Comparison of ENCODE assay signal across 1 cellular context in the genomic region with DNA sequence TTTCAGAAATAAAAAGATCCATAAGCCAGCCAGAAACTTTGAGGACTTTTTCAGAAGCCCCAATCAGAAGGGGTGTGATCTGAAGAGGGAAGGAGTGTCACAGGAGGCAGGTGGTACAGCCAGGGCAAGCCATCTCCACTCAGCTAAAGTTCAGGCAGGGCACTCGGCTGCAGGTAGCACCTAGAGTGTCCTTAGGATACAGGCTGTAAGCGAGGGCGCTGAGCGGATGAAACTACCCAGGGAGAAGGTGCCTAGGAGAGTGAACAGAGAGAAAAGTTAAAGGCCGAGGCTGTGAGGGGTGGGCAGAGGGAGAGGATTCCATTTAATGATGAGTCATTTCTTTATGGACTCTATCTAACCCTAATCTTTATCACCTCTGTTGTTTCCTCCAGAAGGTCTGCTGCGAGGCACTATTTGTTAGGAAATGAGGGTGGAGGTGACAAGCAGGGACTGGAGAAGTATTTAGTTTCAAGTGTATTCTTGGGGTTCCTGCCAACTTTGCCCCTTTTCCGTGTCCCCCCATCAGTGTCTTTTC.
TF ChIP-seq lines count a peak whose summit lies in the region.

No MANE protein-coding gene starts in this region.

TF ChIP-seq in HepG2, 621 proteins besides CTCF, POLR2A, EP300 and RAD21 (continued from another document):
- TF ChIP-seq ZNF556 (CRISPR knock-in tag; IDR thresholded peaks at IDR 0.05; ENCODE audit: borderline replicate concordance): no peak
